In genomic region chr11:3423138-3423715, GRCh38 we compare ENCODE assay signal across 7 cellular contexts. TPM values are rescaled to one million over a fixed set of nuclear protein-coding genes. Genes with fewer than 3 reads are reported as not detected.
A peak's percentile ranks its signal among the peaks of the same experiment; 100 is the strongest.
DNase-seq lines count a peak whose midpoint lies in the region; ATAC-seq and TF ChIP-seq lines count a peak whose summit lies in the region.
"Not testable (repeated sequence)": the region's sequence is repeated elsewhere in the genome, so short reads cannot be mapped to it uniquely, and the experiment has no call there.

No MANE protein-coding gene starts in this region.

- not testable (repeated sequence) for H3K4me1 ChIP-seq in SJSA1 (replicated peaks); right lobe of liver
- peaks cover 11% of the 10 kb centered on the region for H3K4me1 ChIP-seq in adipocyte (ENCODE audit: control insufficient read depth, insufficient read depth, low read length)
- peaks cover 0 to 14% (median 13%) of the 10 kb centered on the region in 3 donors for H3K4me1 ChIP-seq in esophagus squamous epithelium

- H3K27me3 ChIP-seq in SJSA1 (replicated peaks); adipocyte (replicated peaks; ENCODE audit: control insufficient read depth, insufficient read depth, low read length); esophagus squamous epithelium; right lobe of liver: not testable (repeated sequence)

- DNase-seq in EL (peak; percentile 17), SJSA1 (ENCODE audit: low read depth in 1 of 2, low spot score in 2 of 2) (peak in 1 of 2 experiments; percentile 12), adipocyte (ENCODE audit: low read depth) (peak; percentile 26)
- not testable (repeated sequence) for DNase-seq in esophagus squamous epithelium (lab: John Stamatoyannopoulos, UW); right lobe of liver; retinal pigment epithelial cell (ENCODE audit: low read depth)

- H3K9me3 ChIP-seq in KOPT-K1 (ENCODE audit: insufficient read depth, low read length, poor library complexity, severe bottlenecking); SJSA1 (replicated peaks); adipocyte (ENCODE audit: control insufficient read depth, low read length); esophagus squamous epithelium; right lobe of liver: not testable (repeated sequence)

- no CpG with 5 or more reads among the region's 45 CpGs for WGBS in esophagus squamous epithelium, 2 donors
- under 1% methylated on average over 19 of the region's 45 CpGs for WGBS in right lobe of liver (ENCODE audit: insufficient coverage, low coverage, low lambda C conversion rate, missing lambda C conversion rate)

- H3K9ac ChIP-seq in adipocyte (ENCODE audit: low read length), result peak overlapping the region; percentile 78

- intact Hi-C loops in esophagus squamous epithelium (cut with DNase I); right lobe of liver (cut with DNase I): not testable (repeated sequence)

- TF ChIP-seq CTCF in esophagus squamous epithelium (IDR thresholded peaks at IDR 0.05); right lobe of liver (IDR thresholded peaks at IDR 0.05); retinal pigment epithelial cell (conservative IDR thresholded peaks at IDR 0.05; ENCODE audit: low read depth, low read length): not testable (repeated sequence)

- ATAC-seq in right lobe of liver, result not testable (repeated sequence)

- H3K4me3 ChIP-seq in SJSA1, result peak overlapping the region; percentile 29
- peak overlapping the region; percentile 77 for H3K4me3 ChIP-seq in adipocyte (ENCODE audit: low read length)
- H3K4me3 ChIP-seq in esophagus squamous epithelium, result peak overlapping the region; percentile 57 to 86 (median 68)
- peak overlapping the region; percentile 56 to 66 (median 59) for H3K4me3 ChIP-seq in right lobe of liver
- H3K4me3 ChIP-seq in retinal pigment epithelial cell (ENCODE audit: low read length), result peak overlapping the region; percentile 51

- H3K36me3 ChIP-seq in KOPT-K1 (ENCODE audit: insufficient read depth, low read length); SJSA1; adipocyte (ENCODE audit: control insufficient read depth, insufficient read depth, low read length, severe bottlenecking); esophagus squamous epithelium; right lobe of liver: not testable (repeated sequence)

- peak in 1 of 4 donors; percentile 59 for TF ChIP-seq POLR2A in esophagus squamous epithelium (IDR thresholded peaks at IDR 0.05)
- TF ChIP-seq POLR2A in right lobe of liver (IDR thresholded peaks at IDR 0.05), result not testable (repeated sequence)

- H3K27ac ChIP-seq in KOPT-K1 (ENCODE audit: low read depth, low read length, poor library complexity, severe bottlenecking) (peak overlapping the region; percentile 58), esophagus squamous epithelium (peak overlapping the region; percentile 82 to 93 (median 88)), right lobe of liver (peak overlapping the region in 2 of 3 donors; percentile 15 to 65)
- not testable (repeated sequence) for H3K27ac ChIP-seq in SJSA1

RNA-seq across cellular contexts. Expression of gene ZNF195, which starts 44.3 kb away (rescaled TPM):
- 34.1 and 41.4 TPM in 2 replicates for total RNA-seq in SJSA1 (2014; rRNA removed; shearing (Covaris generic))
- 10 to 100 TPM in 3 of 4 donors, 1 to 10 TPM in 1; 8.7 to 20.8 (median 16.8) TPM for total RNA-seq in esophagus squamous epithelium
- 10 to 100 TPM in 1 of 6 experiments, 1 to 10 TPM in 5; 6.9 to 10.1 (median 7.5) TPM for total RNA-seq in right lobe of liver
